8 cellular contexts compared by ENCODE assay signal in genomic region chr6:291697-292505, GRCh38. TPM values are rescaled to one million over a fixed set of nuclear protein-coding genes. Genes with fewer than 3 reads are reported as not detected.
DNase-seq lines count a peak whose midpoint lies in the region; ATAC-seq and TF ChIP-seq lines count a peak whose summit lies in the region.

TSS of gene DUSP22 (plus strand) at chr6:292487. CDS start at chr6:292540, 53 bp downstream.

- H3K4me1 ChIP-seq in colonic mucosa = peaks cover 5% of the 10 kb centered on the region
- H3K4me1 ChIP-seq in liver (ENCODE audit: control insufficient read depth in 4 of 4, insufficient read depth in 4 of 4, low read length in 3 of 4) = peaks cover 2 to 16% (median 11%) of the 10 kb centered on the region in 4 donors

- WGBS in liver = 17% methylated on average over 85 of the region's 85 CpGs

- peak within 1 kb of the TSS; percentile 58 for H3K4me3 ChIP-seq in colonic mucosa
- H3K4me3 ChIP-seq in liver (ENCODE audit: low read depth in 1 of 3, low read length in 3 of 3) = peak within 1 kb of the TSS; percentile 69 to 91 (median 69)

- peak; percentile 28 for ATAC-seq in GM19043 (IDR thresholded peaks at IDR 0.05; ENCODE audit: low read depth, unreplicated experiment)
- ATAC-seq in HG03378 (IDR thresholded peaks at IDR 0.05; ENCODE audit: unreplicated experiment) = peak; percentile 32
- peak; percentile 63 to 71 for ATAC-seq in activated CD4-positive, CD25-positive, alpha-beta regulatory T cell treated with anti-CD3 and anti-CD28 coated beads, Interleukin-2, amount 50 U/mL, for 24 hours

- no peak for TF ChIP-seq RAD21 in liver (IDR thresholded peaks at IDR 0.05)

- no peaks in the 10 kb centered on the region for H3K9me3 ChIP-seq in colonic mucosa
- no peaks in the 10 kb centered on the region for H3K9me3 ChIP-seq in liver (ENCODE audit: control insufficient read depth in 4 of 4, low read length in 3 of 4)

- intact Hi-C loops in colonic mucosa (cut with DNase I) = no loop called here

- peak within 1 kb of the TSS; percentile 86 to 88 for H3K9ac ChIP-seq in colonic mucosa (ENCODE audit: low read depth in 2 of 2, low read length in 2 of 2)
- peak within 1 kb of the TSS; percentile 82 to 96 for H3K9ac ChIP-seq in liver (ENCODE audit: low read depth in 1 of 2, low read length in 2 of 2)

- H3K27me3 ChIP-seq in colonic mucosa = no peaks in the 10 kb centered on the region
- no peaks in the 10 kb centered on the region for H3K27me3 ChIP-seq in liver (ENCODE audit: control insufficient read depth in 4 of 4, insufficient read depth in 4 of 4, low read length in 3 of 4)

- H3K27ac ChIP-seq in 22Rv1 (peak within 1 kb of the TSS; percentile 87), colonic mucosa (peak within 1 kb of the TSS; percentile 96), liver (ENCODE audit: low read depth in 1 of 2, low read length in 2 of 2) (peak within 1 kb of the TSS; percentile 94 to 99)

- H3K36me3 ChIP-seq in colonic mucosa (no peaks in the 10 kb centered on the region), liver (ENCODE audit: control insufficient read depth in 4 of 4, insufficient read depth in 3 of 4, low read depth in 1 of 4, low read length in 3 of 4) (no peaks in the 10 kb centered on the region)

- no peak for TF ChIP-seq CTCF in 22Rv1 (IDR thresholded peaks at IDR 0.05)
- TF ChIP-seq CTCF in colonic mucosa (IDR thresholded peaks at IDR 0.05) = no peak
- TF ChIP-seq CTCF in liver (IDR thresholded peaks at IDR 0.05; ENCODE audit: low read depth, low read length, missing input control) = no peak

- DNase-seq in colonic mucosa = peak; percentile 89
- peak; percentile 80 for DNase-seq in stimulated activated CD4-positive, alpha-beta T cell treated with anti-CD3 and anti-CD28 coated beads, Interleukin-4, amount 100 ng/mL, for 4 hours
- DNase-seq in NCI-H187 treated with DMSO at 0.1 percent for 48 hours (lab: John Stamatoyannopoulos, UW) = no peak

TF ChIP-seq in liver, 16 proteins besides CTCF, POLR2A, EP300 and RAD21:
- TF ChIP-seq RXRA (IDR thresholded peaks at IDR 0.05) (peak; percentile 47 to 58), FOXA1 (IDR thresholded peaks at IDR 0.05) (peak; percentile 75), REST (IDR thresholded peaks at IDR 0.05) (peak; percentile 51), ZBTB33 (IDR thresholded peaks at IDR 0.05) (no peak), EGR1 (IDR thresholded peaks at IDR 0.05; ENCODE audit: low read depth in 2 of 2) (peak in 1 of 2 donors; percentile 68), MAX (IDR thresholded peaks at IDR 0.05) (no peak), FOXA2 (IDR thresholded peaks at IDR 0.05) (peak; percentile 63), SP1 (IDR thresholded peaks at IDR 0.05) (peak; percentile 56)

RNA-seq across cellular contexts. Expression of gene DUSP22, which starts in this region (rescaled TPM):
- total RNA-seq in colonic mucosa (10 to 100 TPM; 20.5 to 24.5 TPM), liver (10 to 100 TPM in 1 of 2 donors, 1 to 10 TPM in 1; 9.5 to 31.0 TPM)
- 10 to 100 TPM; 18.0 to 22.1 TPM for polyA plus RNA-seq in liver
